ENCODE assay signal across 1 cellular context in the genomic region with DNA sequence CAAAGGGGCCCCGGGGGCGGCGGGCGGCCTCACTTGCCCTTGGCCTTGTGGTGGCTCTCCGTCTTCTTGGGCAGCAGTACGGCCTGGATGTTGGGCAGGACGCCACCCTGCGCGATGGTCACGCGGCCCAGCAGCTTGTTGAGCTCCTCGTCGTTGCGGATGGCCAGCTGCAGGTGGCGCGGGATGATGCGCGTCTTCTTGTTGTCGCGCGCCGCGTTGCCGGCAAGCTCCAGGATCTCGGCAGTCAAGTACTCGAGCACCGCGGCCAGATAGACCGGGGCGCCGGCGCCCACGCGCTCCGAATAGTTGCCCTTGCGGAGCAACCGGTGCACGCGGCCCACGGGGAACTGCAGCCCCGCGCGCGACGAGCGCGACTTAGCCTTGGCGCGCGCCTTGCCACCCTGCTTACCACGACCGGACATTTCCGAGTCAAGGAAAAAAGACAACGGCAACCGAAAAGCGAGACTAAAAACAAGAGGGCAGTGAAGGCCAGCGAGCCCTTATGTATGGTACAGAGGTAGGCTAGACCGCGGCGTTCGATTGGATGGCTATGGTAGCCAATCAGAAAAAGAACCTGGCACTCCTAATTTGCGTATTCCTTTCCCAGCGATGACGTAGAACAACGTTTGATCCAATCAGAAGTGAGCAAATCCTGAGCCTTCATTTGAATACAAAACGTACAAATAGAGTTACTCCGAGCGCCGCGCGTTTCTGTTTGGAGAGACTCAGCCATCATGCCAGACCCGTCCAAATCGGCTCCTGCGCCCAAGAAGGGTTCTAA.
TF ChIP-seq lines count a peak whose summit lies in the region.

No MANE protein-coding gene starts in this region.

TF ChIP-seq in HepG2, 621 proteins besides CTCF, POLR2A, EP300 and RAD21:
- TF ChIP-seq NR2F6 (IDR thresholded peaks at IDR 0.05) (no peak), NR2F6 (CRISPR knock-in tag; IDR thresholded peaks at IDR 0.05) (no peak), RBM39 (IDR thresholded peaks at IDR 0.05; ENCODE audit: low read depth, low read length, poor library complexity, severe bottlenecking) (peak; percentile 84)
